10 cellular contexts compared by ENCODE assay signal in the genomic region with DNA sequence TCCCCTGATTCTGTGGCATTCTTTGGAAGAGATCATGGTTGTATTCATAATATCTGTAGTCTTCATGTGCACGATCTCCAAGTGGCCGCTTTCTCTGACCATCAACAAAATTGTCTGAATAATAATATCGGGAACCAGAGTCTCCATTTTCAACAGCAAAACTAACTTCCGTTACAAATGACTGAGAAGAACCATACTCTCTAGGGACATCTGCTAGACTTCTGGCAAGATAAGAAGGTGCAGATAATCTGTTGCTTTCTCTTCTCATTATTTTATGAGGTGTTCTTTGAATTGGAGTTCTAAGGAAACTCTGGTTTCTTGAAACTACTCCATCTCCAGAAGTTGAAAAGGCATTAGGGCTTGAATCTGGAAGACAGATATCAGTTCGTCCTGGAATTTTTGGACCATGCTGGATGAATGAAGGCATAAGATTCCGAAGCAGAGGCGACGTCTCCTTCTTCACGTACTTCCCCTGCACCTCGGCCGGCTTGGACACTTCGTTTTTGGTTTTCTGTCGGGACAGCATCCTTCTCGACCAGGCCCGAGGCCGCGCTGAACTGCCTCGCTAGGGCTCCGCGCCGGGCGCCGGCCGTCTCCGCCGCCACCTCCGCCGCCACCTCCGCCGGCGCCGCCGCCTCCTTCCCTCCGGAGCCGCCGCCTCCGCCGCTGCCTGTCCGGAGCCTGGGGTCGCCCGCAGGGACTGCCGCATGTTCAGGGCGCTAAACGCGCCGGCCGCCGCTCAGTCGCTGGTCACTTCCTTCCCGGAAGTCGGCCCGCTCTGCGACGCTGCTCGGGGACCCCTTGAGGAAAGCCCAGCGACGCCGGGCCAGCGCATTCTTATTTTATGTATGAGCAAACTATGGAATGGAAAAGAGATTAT. TPM values are rescaled to one million over a fixed set of nuclear protein-coding genes. Genes with fewer than 3 reads are reported as not detected.
DNase-seq lines count a peak whose midpoint lies in the region; ATAC-seq, FAIRE-seq and TF ChIP-seq lines count a peak whose summit lies in the region.
"Not testable (repeated sequence)": the region's sequence is repeated elsewhere in the genome, so short reads cannot be mapped to it uniquely, and the experiment has no call there.
"Had no signal": no experiment of that assay in that cellular context is flagged by ENCODE, and none has a peak within 500 bp of the region (broad histone marks: within the 10 kb centered on the region; RNA-seq: fewer than 3 reads in every experiment).

No MANE protein-coding gene starts in this region.

- H3K4me3 ChIP-seq in astrocyte (ENCODE audit: insufficient read depth, low read depth, low read length): not testable (repeated sequence)
- H3K4me3 ChIP-seq in psoas muscle (peak overlapping the region; percentile 63), subcutaneous abdominal adipose tissue (ENCODE audit: low read depth in 1 of 5, low read length in 5 of 5) (peak overlapping the region; percentile 58 to 84 (median 66))

- not testable (repeated sequence) for H3K36me3 ChIP-seq in astrocyte (ENCODE audit: insufficient read depth, low read length); psoas muscle (ENCODE audit: insufficient read depth in 1 of 2, low read depth in 1 of 2); subcutaneous abdominal adipose tissue (ENCODE audit: control insufficient read depth in 5 of 5, insufficient read depth in 5 of 5, low read length in 5 of 5)

- H3K27ac ChIP-seq in astrocyte (ENCODE audit: low read depth, low read length); psoas muscle; subcutaneous abdominal adipose tissue (ENCODE audit: low read depth, low read length): not testable (repeated sequence)

- WGBS in psoas muscle, 3 donors: 11 to 30% (median 12%) methylated on average over 59 of the region's 59 CpGs

- not testable (repeated sequence) for H3K27me3 Mint-ChIP-seq in astrocyte (ENCODE audit: low read depth, unreplicated experiment)

- not testable (repeated sequence) for H4K20me1 ChIP-seq in astrocyte (ENCODE audit: insufficient read depth, low read length)

- not testable (repeated sequence) for H3K27ac Mint-ChIP-seq in astrocyte (ENCODE audit: unreplicated experiment)

- not testable (repeated sequence) for TF ChIP-seq CTCF in astrocyte (IDR thresholded peaks at IDR 0.05; ENCODE audit: insufficient read depth, low read depth, low read length); psoas muscle (IDR thresholded peaks at IDR 0.05)

- ATAC-seq in GM21390 (IDR thresholded peaks at IDR 0.05; ENCODE audit: unreplicated experiment) (peak; percentile 62), HG03159 (IDR thresholded peaks at IDR 0.05; ENCODE audit: unreplicated experiment) (peak; percentile 58), Right ventricle myocardium superior (ENCODE audit: poor library complexity) (peak; percentile 75), psoas muscle (peak in 2 of 4 donors; percentile 61 to 71)

- peak overlapping the region; percentile 20 for H3K4me3 Mint-ChIP-seq in astrocyte (ENCODE audit: unreplicated experiment)

- H3K9ac ChIP-seq in astrocyte (ENCODE audit: low read length) (peak overlapping the region; percentile 50), subcutaneous abdominal adipose tissue (ENCODE audit: low read length in 5 of 5) (peak overlapping the region in 3 of 5 donors; percentile 39 to 62 (median 51))

- peak overlapping the region; percentile 80 for H2AFZ ChIP-seq in astrocyte (ENCODE audit: low read depth, low read length)

- peak; percentile 39 for FAIRE-seq in astrocyte (lab: Jason Lieb, UNC)

- intact Hi-C loops in Right ventricle myocardium superior (cut with DNase I); psoas muscle (cut with DNase I): not testable (repeated sequence)

- not testable (repeated sequence) for H3K9me3 Mint-ChIP-seq in astrocyte (ENCODE audit: unreplicated experiment)

- H3K4me2 ChIP-seq in astrocyte (ENCODE audit: low read length): peak overlapping the region; percentile 83

- H3K4me1 Mint-ChIP-seq in astrocyte (ENCODE audit: low read depth, unreplicated experiment): not testable (repeated sequence)

- H3K27me3 ChIP-seq in astrocyte (ENCODE audit: insufficient read depth, low read length); psoas muscle (ENCODE audit: insufficient read depth in 3 of 3, low read length in 2 of 3); subcutaneous abdominal adipose tissue (ENCODE audit: control insufficient read depth in 5 of 5, insufficient read depth in 4 of 5, low read length in 5 of 5): not testable (repeated sequence)

- not testable (repeated sequence) for H3K4me1 ChIP-seq in astrocyte (ENCODE audit: insufficient read depth, low read length); psoas muscle; subcutaneous abdominal adipose tissue (ENCODE audit: control insufficient read depth in 5 of 5, insufficient read depth in 5 of 5, low read length in 5 of 5)

- DNase-seq in GM04504 (ENCODE audit: low read depth) (peak; percentile 13), Right ventricle myocardium superior (peak; percentile 67), psoas muscle (peak; percentile 56 to 72)
- DNase-seq in activated CD4-positive, CD25-positive, alpha-beta regulatory T cell (lab: John Stamatoyannopoulos, UW): peak; percentile 2 to 14 (median 8)
- not testable (repeated sequence) for DNase-seq in astrocyte (ENCODE audit: low read depth)

- H3K9me3 ChIP-seq in astrocyte (ENCODE audit: insufficient read depth, low read depth, low read length); psoas muscle; subcutaneous abdominal adipose tissue (ENCODE audit: control insufficient read depth in 5 of 5, low read length in 5 of 5): not testable (repeated sequence)

- not testable (repeated sequence) for H3K79me2 ChIP-seq in astrocyte (ENCODE audit: insufficient read depth, low read length)

- H3K36me3 Mint-ChIP-seq in astrocyte (ENCODE audit: low read depth, unreplicated experiment): not testable (repeated sequence)

RNA-seq across cellular contexts. Expression of a gene that starts 6.4 kb away (rescaled TPM):
- total RNA-seq in astrocyte (not detected in 2 replicates), Right ventricle myocardium superior (0.19 TPM), psoas muscle (under 1 TPM in 3 of 4 donors, not detected in 1; 0.14 to 0.25 (median 0.17) TPM)
- polyA plus RNA-seq in psoas muscle: under 1 TPM; 0.08 to 0.26 (median 0.10) TPM
- total RNA-seq: lung microvascular endothelial cell, SJCRH30 had no signal
